ENCODE assay signal across 21 cellular contexts in genomic region chr9:89777544-89777943, GRCh38.
A peak's percentile ranks its signal among the peaks of the same experiment; 100 is the strongest.
DNase-seq lines count a peak whose midpoint lies in the region; ATAC-seq, FAIRE-seq and TF ChIP-seq lines count a peak whose summit lies in the region.
"Had no signal": no experiment of that assay in that cellular context is flagged by ENCODE, and none has a peak within 500 bp of the region (broad histone marks: within the 10 kb centered on the region; RNA-seq: fewer than 3 reads in every experiment).

No MANE protein-coding gene starts in this region.

- H3K36me3 ChIP-seq in cardiac muscle cell: no peaks in the 10 kb centered on the region
- H3K36me3 ChIP-seq in H1 (ENCODE audit: control insufficient read depth in 2 of 4, insufficient read depth in 4 of 4, low read length in 3 of 4): no peaks in the 10 kb centered on the region
- no peaks in the 10 kb centered on the region for H3K36me3 ChIP-seq in trophoblast cell (ENCODE audit: control insufficient read depth in 1 of 2, insufficient read depth in 2 of 2, low read length in 2 of 2)
- H3K36me3 ChIP-seq in neuronal stem cell (replicated peaks in 1 of 2; ENCODE audit: control insufficient read depth in 2 of 2, insufficient read depth in 2 of 2, low read length in 2 of 2): no peaks in the 10 kb centered on the region
- H3K36me3 ChIP-seq: BLaER1 had no signal

- intact Hi-C loops in right cardiac atrium (cut with DNase I): no loop called here

- no peaks in the 10 kb centered on the region for H3K27me3 ChIP-seq in cardiac muscle cell
- H3K27me3 ChIP-seq in right cardiac atrium (ENCODE audit: control insufficient read depth, insufficient read depth): no peaks in the 10 kb centered on the region
- no peaks in the 10 kb centered on the region for H3K27me3 ChIP-seq in H1 (replicated peaks in 1 of 4; ENCODE audit: control insufficient read depth in 3 of 4, extremely low read depth in 1 of 4, insufficient read depth in 3 of 4, low read length in 3 of 4)
- H3K27me3 ChIP-seq in trophoblast cell (ENCODE audit: insufficient read depth, low read length): no peaks in the 10 kb centered on the region
- peaks cover 0 to 18% (median 0%) of the 10 kb centered on the region in 3 experiments for H3K27me3 ChIP-seq in neuronal stem cell (ENCODE audit: control insufficient read depth in 3 of 3, insufficient read depth in 3 of 3, low read depth in 1 of 3, low read length in 3 of 3)
- H3K27me3 ChIP-seq: BLaER1 had no signal

- H3K4ac ChIP-seq in H1 (replicated peaks; ENCODE audit: insufficient read length, low read depth, low read length) (no peak overlapping the region), trophoblast cell (ENCODE audit: low read depth, low read length) (peak overlapping the region; percentile 54), neuronal stem cell (ENCODE audit: low read length) (no peak overlapping the region)

- 78% methylated on average over 6 of the region's 6 CpGs for WGBS in right cardiac atrium
- 82% methylated on average over 6 of the region's 6 CpGs; no CpG with 5 or more reads in 1 of the 2 experiments for WGBS in H1 (ENCODE audit: extremely low coverage in 1 of 2, insufficient coverage in 1 of 2, insufficient read length in 1 of 2, insufficient replicate concordance in 2 of 2, low coverage in 1 of 2, low lambda C conversion rate in 2 of 2, missing lambda C conversion rate in 1 of 2), 2 experiments
- no CpG with 5 or more reads among the region's 6 CpGs for WGBS in trophoblast cell (ENCODE audit: extremely low coverage, insufficient coverage, insufficient read length)
- no CpG with 5 or more reads among the region's 6 CpGs for WGBS in neuronal stem cell (ENCODE audit: extremely low coverage in 2 of 2, insufficient read length in 2 of 2, insufficient replicate concordance in 1 of 2), 2 donors

- no peaks in the 10 kb centered on the region for H3K23me2 ChIP-seq in H1 (ENCODE audit: low read depth, low read length)

- no peak overlapping the region for H4K12ac ChIP-seq in trophoblast cell (ENCODE audit: low read depth, low read length)

- TF ChIP-seq POLR2A in H1 (IDR thresholded peaks at IDR 0.05; ENCODE audit: control extremely low read depth in 1 of 2, low read depth in 2 of 2, low read length in 2 of 2): no peak

- no peak overlapping the region for H2AFZ ChIP-seq in H1 (ENCODE audit: low read length)
- H2AFZ ChIP-seq in trophoblast cell (ENCODE audit: insufficient read depth, low read length, poor library complexity): no peak overlapping the region
- H2AFZ ChIP-seq in neuronal stem cell (ENCODE audit: low read length): no peak overlapping the region

- H3K79me2 ChIP-seq in H1 (ENCODE audit: control insufficient read depth in 1 of 2, insufficient read depth in 2 of 2, low read length in 2 of 2) (no peaks in the 10 kb centered on the region), trophoblast cell (ENCODE audit: control insufficient read depth, insufficient read depth, low read length, poor library complexity) (no peaks in the 10 kb centered on the region)

- CTCF ChIA-PET in H1 (lab: Charles Lee; ENCODE audit: partially characterized antibody): interaction anchor here (0.6 to 2.4 kb wide), 9 partner anchors 9 to 978 kb away, joined by 3 to 8 read pairs (median 4); no protein-coding TSS in a partner anchor

- H3K56ac ChIP-seq in H1 (replicated peaks; ENCODE audit: insufficient read length, low read depth, low read length): no peak overlapping the region

- no peak for TF ChIP-seq RAD21 in H1 (IDR thresholded peaks at IDR 0.05 in 1 of 2, conservative IDR thresholded peaks at IDR 0.05 in 1 of 2; ENCODE audit: low read depth in 2 of 2, low read length in 2 of 2)

- POLR2A ChIA-PET in H1 (lab: Charles Lee; ENCODE audit: partially characterized antibody): interaction anchor here (0.6 kb wide), 1 partner anchor 14 kb away, joined by 3 read pairs; no protein-coding TSS in a partner anchor

- no peak for ATAC-seq in right cardiac atrium
- ATAC-seq: A549, GM23338, HCT116 had no signal

- H4K91ac ChIP-seq in H1 (replicated peaks; ENCODE audit: insufficient read length, low read length): no peak overlapping the region
- peak overlapping the region; percentile 70 for H4K91ac ChIP-seq in trophoblast cell (ENCODE audit: low read depth, low read length)
- H4K91ac ChIP-seq in neuronal stem cell (ENCODE audit: low read depth, low read length, poor library complexity): no peak overlapping the region

- no peak overlapping the region for H3K4me3 ChIP-seq in cardiac muscle cell
- H3K4me3 ChIP-seq in right cardiac atrium (ENCODE audit: low read length): no peak overlapping the region
- H3K4me3 ChIP-seq in H1 (ENCODE audit: extremely low read depth in 1 of 4, insufficient read depth in 2 of 4, low read depth in 3 of 4, low read length in 4 of 4): no peak overlapping the region
- no peak overlapping the region for H3K4me3 ChIP-seq in trophoblast cell (ENCODE audit: low read depth, low read length)
- H3K4me3 ChIP-seq in neuronal stem cell (ENCODE audit: low read length in 2 of 2): no peak overlapping the region
- H3K4me3 ChIP-seq: A549, BLaER1, GM23338 had no signal

- no peak overlapping the region for H3K23ac ChIP-seq in H1 (ENCODE audit: insufficient read length)
- no peak overlapping the region for H3K23ac ChIP-seq in trophoblast cell (ENCODE audit: low read length)
- no peak overlapping the region for H3K23ac ChIP-seq in neuronal stem cell (ENCODE audit: low read depth, low read length, poor library complexity)

- TF ChIP-seq EP300 in H1 (IDR thresholded peaks at IDR 0.05; ENCODE audit: borderline replicate concordance in 1 of 2, low read depth in 2 of 2, low read length in 2 of 2): no peak

- no peaks in the 10 kb centered on the region for H3K79me1 ChIP-seq in H1 (ENCODE audit: low read depth, low read length)
- H3K79me1 ChIP-seq in trophoblast cell (ENCODE audit: low read length): peaks cover 34% of the 10 kb centered on the region
- no peaks in the 10 kb centered on the region for H3K79me1 ChIP-seq in neuronal stem cell (ENCODE audit: low read depth, low read length)

- H2BK15ac ChIP-seq in H1 (ENCODE audit: low read length) (no peak overlapping the region), neuronal stem cell (ENCODE audit: low read length) (no peak overlapping the region)

- H4K20me1 ChIP-seq in H1 (replicated peaks in 1 of 2; ENCODE audit: control insufficient read depth in 1 of 2, insufficient read depth in 2 of 2, low read length in 2 of 2): no peaks in the 10 kb centered on the region
- H4K20me1 ChIP-seq: BLaER1 had no signal

- H2AK5ac ChIP-seq in H1 (ENCODE audit: low read depth, low read length): no peak overlapping the region
- H2AK5ac ChIP-seq in trophoblast cell (ENCODE audit: low read length): peak overlapping the region; percentile 48
- no peak overlapping the region for H2AK5ac ChIP-seq in neuronal stem cell (ENCODE audit: low read depth, low read length)

- H2BK20ac ChIP-seq in H1 (ENCODE audit: low read length): no peak overlapping the region

- H3K18ac ChIP-seq in H1 (ENCODE audit: extremely low read depth, low read length) (no peak overlapping the region), trophoblast cell (ENCODE audit: low read length) (peak overlapping the region; percentile 27), neuronal stem cell (ENCODE audit: low read length) (no peak overlapping the region)

- no peak overlapping the region for H3K9ac ChIP-seq in H1 (replicated peaks in 1 of 4; ENCODE audit: extremely low read depth in 1 of 4, low read depth in 3 of 4, low read length in 3 of 4)
- peak overlapping the region; percentile 28 for H3K9ac ChIP-seq in trophoblast cell (ENCODE audit: low read length)
- H3K9ac ChIP-seq in neuronal stem cell (ENCODE audit: low read depth, low read length, poor library complexity): no peak overlapping the region
- H3K9ac ChIP-seq: BLaER1 had no signal

- H3K14ac ChIP-seq in H1 (ENCODE audit: insufficient read length) (no peak overlapping the region), trophoblast cell (ENCODE audit: low read length) (peak overlapping the region; percentile 54), neuronal stem cell (ENCODE audit: low read length) (no peak overlapping the region)

- H2BK5ac ChIP-seq in H1 (ENCODE audit: low read depth, low read length) (no peak overlapping the region), trophoblast cell (ENCODE audit: low read depth, low read length, poor library complexity) (peak overlapping the region; percentile 5), neuronal stem cell (ENCODE audit: low read length) (no peak overlapping the region)

- no peak for FAIRE-seq in H1 (lab: Jason Lieb, UNC)
- FAIRE-seq: A549, G401.6, GM12891, HTR-8/SVneo had no signal

- no peak overlapping the region for H4K8ac ChIP-seq in H1 (ENCODE audit: extremely low read depth, insufficient read depth, low read length)
- peak overlapping the region; percentile 20 for H4K8ac ChIP-seq in trophoblast cell (ENCODE audit: low read depth, low read length)
- no peak overlapping the region for H4K8ac ChIP-seq in neuronal stem cell (ENCODE audit: low read depth, low read length)

- peaks cover 26% of the 10 kb centered on the region for H3K4me1 ChIP-seq in cardiac muscle cell (ENCODE audit: low read depth)
- H3K4me1 ChIP-seq in right cardiac atrium (ENCODE audit: control insufficient read depth, insufficient read depth, low read length): peaks cover 11% of the 10 kb centered on the region
- H3K4me1 ChIP-seq in H1 (replicated peaks in 1 of 4; ENCODE audit: control insufficient read depth in 3 of 4, insufficient read depth in 4 of 4, low read length in 3 of 4): no peaks in the 10 kb centered on the region
- H3K4me1 ChIP-seq in trophoblast cell (ENCODE audit: control insufficient read depth in 1 of 2, insufficient read depth in 2 of 2, low read length in 2 of 2): peaks cover 18 to 22% of the 10 kb centered on the region in 2 experiments
- no peaks in the 10 kb centered on the region for H3K4me1 ChIP-seq in neuronal stem cell (ENCODE audit: control insufficient read depth in 2 of 2, insufficient read depth in 1 of 2, low read depth in 1 of 2, low read length in 2 of 2)
- H3K4me1 ChIP-seq: A549 had no signal

- TF ChIP-seq CTCF in cardiac muscle cell (IDR thresholded peaks at IDR 0.05; ENCODE audit: low read depth, low read length) (no peak), H1 (IDR thresholded peaks at IDR 0.05; ENCODE audit: control extremely low read depth in 1 of 3, insufficient read depth in 1 of 3, low read depth in 1 of 3, low read length in 3 of 3) (no peak)

- peak overlapping the region; percentile 46 for H3K27ac ChIP-seq in cardiac muscle cell
- H3K27ac ChIP-seq in right cardiac atrium (ENCODE audit: low read length): no peak overlapping the region
- no peak overlapping the region for H3K27ac ChIP-seq in H1 (ENCODE audit: low read depth, low read length)
- peak overlapping the region; percentile 79 for H3K27ac ChIP-seq in trophoblast cell (ENCODE audit: low read depth, low read length)
- H3K27ac ChIP-seq in neuronal stem cell (replicated peaks; ENCODE audit: low read length): no peak overlapping the region
- H3K27ac ChIP-seq: 22Rv1, A549, BLaER1 had no signal

- no peak overlapping the region for H2BK120ac ChIP-seq in H1 (replicated peaks; ENCODE audit: low read depth, low read length)
- peak overlapping the region; percentile 62 for H2BK120ac ChIP-seq in trophoblast cell (ENCODE audit: insufficient read depth, low read length, poor library complexity)
- no peak overlapping the region for H2BK120ac ChIP-seq in neuronal stem cell (ENCODE audit: low read depth, low read length)

- H4K5ac ChIP-seq in H1 (ENCODE audit: insufficient read length, low read depth, low read length): no peak overlapping the region

- no peak overlapping the region for H3K4me2 ChIP-seq in H1 (ENCODE audit: insufficient read depth in 1 of 2, low read depth in 2 of 2, low read length in 2 of 2)
- H3K4me2 ChIP-seq in trophoblast cell (ENCODE audit: low read length): peak overlapping the region; percentile 23
- H3K4me2 ChIP-seq in neuronal stem cell (ENCODE audit: insufficient read depth, low read length, poor library complexity, severe bottlenecking): no peak overlapping the region
- H3K4me2 ChIP-seq: A549, GM23338 had no signal

- peak; percentile 43 for DNase-seq in DMS79 treated with DMSO at 0.1 percent for 48 hours (lab: John Stamatoyannopoulos, UW)
- DNase-seq in DMS79 (lab: John Stamatoyannopoulos, UW): no peak
- no peak for DNase-seq in cardiac muscle cell (ENCODE audit: low read depth in 1 of 2, low spot score in 1 of 2)
- no peak for DNase-seq in right cardiac atrium
- DNase-seq in H1 (ENCODE audit: low read depth in 1 of 2, low spot score in 2 of 2): no peak
- DNase-seq in trophoblast cell: no peak
- DNase-seq in neuronal stem cell (ENCODE audit: low spot score): no peak
- no peak for DNase-seq in activated CD4-positive, alpha-beta T cell treated with anti-CD3 and anti-CD28 coated beads for 4 hours
- DNase-seq: AML-193; CD4-positive, alpha-beta memory T cell; DMS153; H7; IMR-90 had no signal

- H2BK12ac ChIP-seq in H1 (ENCODE audit: low read depth, low read length) (0 out of 2 replicates have a peak overlapping the region, but pooled peaks have one; percentile 17), trophoblast cell (ENCODE audit: low read length) (peak overlapping the region; percentile 60), neuronal stem cell (ENCODE audit: low read length) (no peak overlapping the region)

- H3K9me3 ChIP-seq in cardiac muscle cell (ENCODE audit: low read depth): no peaks in the 10 kb centered on the region
- no peaks in the 10 kb centered on the region for H3K9me3 ChIP-seq in right cardiac atrium (ENCODE audit: control insufficient read depth, low read length)
- no peaks in the 10 kb centered on the region for H3K9me3 ChIP-seq in H1 (ENCODE audit: insufficient read depth in 2 of 2, low read depth in 1 of 2, low read length in 1 of 2)
- peaks cover 2% of the 10 kb centered on the region for H3K9me3 ChIP-seq in trophoblast cell (ENCODE audit: insufficient read depth, low read depth, low read length)
- H3K9me3 ChIP-seq in neuronal stem cell (replicated peaks in 1 of 2; ENCODE audit: control insufficient read depth in 2 of 2, insufficient read depth in 1 of 2, low read depth in 1 of 2, low read length in 2 of 2): no peaks in the 10 kb centered on the region
- H3K9me3 ChIP-seq: A549, BLaER1 had no signal

Comparison
In these comparisons a context has a peak if more than half of its experiments do, and no peak if none do; other contexts are left out.
1. H3K27ac ChIP-seq: peak in cardiac muscle cell (single experiment) and trophoblast cell (single experiment); none in right cardiac atrium (single experiment), H1 (single experiment) and neuronal stem cell (single experiment).